Comparison of ENCODE assay signal across 17 cellular contexts in genomic region chr15:85673326-85673725, GRCh38.
DNase-seq lines count a peak whose midpoint lies in the region; ATAC-seq, FAIRE-seq and TF ChIP-seq lines count a peak whose summit lies in the region.
"Had no signal": no experiment of that assay in that cellular context is flagged by ENCODE, and none has a peak within 500 bp of the region (broad histone marks: within the 10 kb centered on the region; RNA-seq: fewer than 3 reads in every experiment).

No MANE protein-coding gene starts in this region.

- peaks cover 48% of the 10 kb centered on the region for H3K36me3 Mint-ChIP-seq in osteocyte (ENCODE audit: unreplicated experiment)
- peaks cover 41% of the 10 kb centered on the region for H3K36me3 Mint-ChIP-seq in Calu3 (ENCODE audit: insufficient read depth, unreplicated experiment)

- H3K27me3 Mint-ChIP-seq in osteocyte (ENCODE audit: unreplicated experiment): no peaks in the 10 kb centered on the region
- no peaks in the 10 kb centered on the region for H3K27me3 Mint-ChIP-seq in Calu3 (ENCODE audit: unreplicated experiment)

- H3K4me3 ChIP-seq in heart right ventricle: no peak overlapping the region
- H3K4me3 ChIP-seq in pancreas: no peak overlapping the region
- H3K4me3 ChIP-seq: MG63 had no signal

- TF ChIP-seq CTCF in heart right ventricle (IDR thresholded peaks at IDR 0.05): no peak
- TF ChIP-seq CTCF in osteocyte (IDR thresholded peaks at IDR 0.05): no peak
- no peak for TF ChIP-seq CTCF in pancreas (IDR thresholded peaks at IDR 0.05)
- no peak for TF ChIP-seq CTCF in Calu3 (IDR thresholded peaks at IDR 0.05; ENCODE audit: unreplicated experiment)

- CTCF ChIA-PET in Calu3 (lab: Charles Lee): no interaction called here

- H3K27ac Mint-ChIP-seq in osteocyte (ENCODE audit: unreplicated experiment): peak overlapping the region; percentile 89
- H3K27ac Mint-ChIP-seq in Calu3 (ENCODE audit: unreplicated experiment): no peak overlapping the region
- H3K27ac Mint-ChIP-seq: activated T-helper 1 cell treated with anti-CD3 and anti-CD28 coated beads, Interleukin-12 subunit alpha, Interleukin-12 subunit beta, Interleukin-2, Interleukin-4 antibody, amounts not matched to agents 30 ng/mL and 10 ng/mL and 1 ng/mL, durations not matched to agents 14 hours and 24 hours and 36 hours had no signal

- DNase-seq in heart right ventricle: no peak
- DNase-seq in Right ventricle myocardium inferior (ENCODE audit: missing footprints): no peak
- DNase-seq in fibroblast of peridontal ligament (ENCODE audit: extremely low read depth): peak; percentile 53
- no peak for DNase-seq in osteocyte (ENCODE audit: extremely low spot score, unreplicated experiment)
- no peak for DNase-seq in cerebellum (ENCODE audit: low spot score)
- no peak for DNase-seq in pancreas
- DNase-seq in Calu3: no peak
- DNase-seq: activated CD4-positive, alpha-beta T cell treated with anti-CD3 and anti-CD28 coated beads for 1 hour; effector CD4-positive, alpha-beta T cell; GOT3; kidney; MG63; NCI-H82 had no signal

- BruUV-seq in Calu3 (replicated peaks; lab: Mats Ljungman, UMichigan): no TSS peak

- peak in 5 of 8 donors; percentile 18 to 31 (median 24) for ATAC-seq in heart right ventricle
- ATAC-seq in Right ventricle myocardium inferior: no peak
- ATAC-seq in pancreas: no peak
- ATAC-seq in GM21737 (IDR thresholded peaks at IDR 0.05; ENCODE audit: unreplicated experiment): no peak

- peak overlapping the region in 8 of 10 donors; percentile 0 to 89 (median 65) for H3K27ac ChIP-seq in heart right ventricle
- H3K27ac ChIP-seq in pancreas: no peak overlapping the region
- H3K27ac ChIP-seq: RWPE1 had no signal

- WGBS in heart right ventricle, 2 donors: 58 to 66% methylated on average over 5 of the region's 5 CpGs
- 89 to 92% methylated on average over 5 of the region's 5 CpGs for WGBS in pancreas, 2 donors

- H3K4me1 Mint-ChIP-seq in osteocyte (ENCODE audit: unreplicated experiment) (peaks cover 18% of the 10 kb centered on the region), Calu3 (ENCODE audit: low read depth, unreplicated experiment) (peaks cover 20% of the 10 kb centered on the region)

- H3K36me3 ChIP-seq in heart right ventricle: peaks cover 0 to 99% (median 31%) of the 10 kb centered on the region in 9 donors
- peaks cover 2 to 74% (median 14%) of the 10 kb centered on the region in 3 donors for H3K36me3 ChIP-seq in pancreas

- H3K4me3 Mint-ChIP-seq in osteocyte (ENCODE audit: unreplicated experiment) (no peak overlapping the region), Calu3 (ENCODE audit: low read depth, unreplicated experiment) (no peak overlapping the region)
- H3K4me3 Mint-ChIP-seq: activated T-helper 1 cell treated with anti-CD3 and anti-CD28 coated beads, Interleukin-12 subunit alpha, Interleukin-12 subunit beta, Interleukin-2, Interleukin-4 antibody, amounts not matched to agents 30 ng/mL and 10 ng/mL and 1 ng/mL, durations not matched to agents 14 hours and 24 hours and 36 hours had no signal

- intact Hi-C loops in heart right ventricle (cut with DNase I) (loop anchor here in 1 of 10 donors (5.0 kb wide), 1 partner anchor 46 kb away; no protein-coding TSS in a partner anchor), Right ventricle myocardium inferior (cut with DNase I) (no loop called here), pancreas (cut with DNase I) (no loop called here), Calu3 (cut with micrococcal nuclease; ENCODE audit: unreplicated experiment) (no loop called here)

- no peaks in the 10 kb centered on the region for H3K9me3 Mint-ChIP-seq in osteocyte (ENCODE audit: unreplicated experiment)
- H3K9me3 Mint-ChIP-seq in Calu3 (ENCODE audit: low read depth, unreplicated experiment): no peaks in the 10 kb centered on the region
- H3K9me3 Mint-ChIP-seq: activated T-helper 1 cell treated with anti-CD3 and anti-CD28 coated beads, Interleukin-12 subunit alpha, Interleukin-12 subunit beta, Interleukin-2, Interleukin-4 antibody, amounts not matched to agents 30 ng/mL and 10 ng/mL and 1 ng/mL, durations not matched to agents 14 hours and 24 hours and 36 hours had no signal

- H3K9me3 ChIP-seq in heart right ventricle (no peaks in the 10 kb centered on the region), pancreas (no peaks in the 10 kb centered on the region)
- H3K9me3 ChIP-seq: MG63 had no signal

- H3K4me1 ChIP-seq in heart right ventricle (peaks cover 13 to 84% (median 33%) of the 10 kb centered on the region in 9 donors), pancreas (peaks cover 0 to 4% (median 3%) of the 10 kb centered on the region in 3 donors)

- no peaks in the 10 kb centered on the region for H3K27me3 ChIP-seq in heart right ventricle
- no peaks in the 10 kb centered on the region for H3K27me3 ChIP-seq in pancreas
- H3K27me3 ChIP-seq: MG63 had no signal

- no peak for FAIRE-seq in pancreas (lab: Jason Lieb, UNC)
- FAIRE-seq: HTR-8/SVneo, kidney had no signal

Comparison
In these comparisons a context has a peak if more than half of its experiments do, and no peak if none do; other contexts are left out.
1. ATAC-seq: peak in heart right ventricle (5 of 8); none in Right ventricle myocardium inferior (single experiment), pancreas (0 of 4) and GM21737 (single experiment).
2. H3K27ac ChIP-seq: peak in heart right ventricle (8 of 10); none in pancreas (0 of 4).